11 cellular contexts compared by ENCODE assay signal in the genomic region with DNA sequence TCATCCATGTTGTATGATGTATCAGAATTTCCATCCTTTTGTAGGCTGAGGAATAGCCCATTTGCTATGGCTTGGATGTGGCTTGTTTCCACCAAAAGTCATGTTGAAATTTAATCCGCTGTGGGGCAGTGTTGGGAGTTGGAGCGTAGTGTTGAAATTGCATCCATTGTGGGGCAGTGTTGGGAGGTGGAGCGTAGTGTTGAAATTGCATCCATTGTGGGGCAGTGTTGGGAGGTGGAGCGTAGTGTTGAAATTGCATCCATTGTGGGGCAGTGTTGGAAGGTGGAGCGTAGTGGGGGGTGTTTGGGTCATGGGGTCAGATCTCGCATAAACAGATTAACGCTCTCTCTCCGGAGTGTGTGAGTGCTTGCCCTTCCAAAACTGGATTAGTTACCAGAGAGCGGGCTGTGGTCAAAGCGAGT. TPM values are rescaled to one million over a fixed set of nuclear protein-coding genes. Genes with fewer than 3 reads are reported as not detected.
A peak's percentile ranks its signal among the peaks of the same experiment; 100 is the strongest.
DNase-seq lines count a peak whose midpoint lies in the region; ATAC-seq and TF ChIP-seq lines count a peak whose summit lies in the region.
"Not testable (repeated sequence)": the region's sequence is repeated elsewhere in the genome, so short reads cannot be mapped to it uniquely, and the experiment has no call there.
"Had no signal": no experiment of that assay in that cellular context is flagged by ENCODE, and none has a peak within 500 bp of the region (broad histone marks: within the 10 kb centered on the region; RNA-seq: fewer than 3 reads in every experiment).

No MANE protein-coding gene starts in this region.

- TF ChIP-seq CTCF in BE2C (IDR thresholded peaks at IDR 0.05; ENCODE audit: low read depth, low read length): peak; percentile 22; the same call in 1 of the 2 replicates
- TF ChIP-seq CTCF in LNCAP (IDR thresholded peaks at IDR 0.05): peak; percentile 21; the same call in 1 of the 2 replicates
- TF ChIP-seq CTCF in WTC11 (IDR thresholded peaks at IDR 0.05): not testable (repeated sequence)
- peak; percentile 34 for TF ChIP-seq CTCF in cardiac muscle cell (IDR thresholded peaks at IDR 0.05; ENCODE audit: low read depth, low read length)
- TF ChIP-seq CTCF in right lobe of liver (IDR thresholded peaks at IDR 0.05): peak in 2 of 4 donors; percentile 14 to 29

- H3K36me3 Mint-ChIP-seq in WTC11: not testable (repeated sequence)

- not testable (repeated sequence) for H3K9me3 Mint-ChIP-seq in WTC11

- DNase-seq in BE2C: not testable (repeated sequence)
- DNase-seq in WTC11 (ENCODE audit: low spot score) (peak; percentile 28), ecto neural progenitor cell (ENCODE audit: low spot score) (peak; percentile 81), cardiac muscle cell (ENCODE audit: low read depth in 1 of 2, low spot score in 1 of 2) (peak in 1 of 2 donors; percentile 54), right lobe of liver (peak in 1 of 3 donors; percentile 48), posterior vena cava (ENCODE audit: low spot score) (peak; percentile 22)

- H3K27me3 ChIP-seq in BE2C: peaks cover 54% of the 10 kb centered on the region
- H3K27me3 ChIP-seq in cardiac muscle cell, right lobe of liver: not testable (repeated sequence)

- POLR2A ChIA-PET in WTC11 (lab: Charles Lee): not testable (repeated sequence)

- peak; percentile 88 for ATAC-seq in WTC11
- peak; percentile 55 to 78 (median 70) for ATAC-seq in right lobe of liver

- intact Hi-C loops in right lobe of liver (cut with DNase I): not testable (repeated sequence)
- intact Hi-C loops in posterior vena cava (cut with DNase I): loop anchor here in 1 of 2 donors (1.0 kb wide), 1 partner anchor 33 kb away; no protein-coding TSS in a partner anchor

- not testable (repeated sequence) for H3K27ac ChIP-seq in cardiac muscle cell, right lobe of liver

- H3K27ac Mint-ChIP-seq in WTC11: not testable (repeated sequence)

- H3K36me3 ChIP-seq in BE2C, cardiac muscle cell, right lobe of liver: not testable (repeated sequence)

- not testable (repeated sequence) for H3K9me3 ChIP-seq in BE2C; cardiac muscle cell (ENCODE audit: low read depth); right lobe of liver

- H3K27me3 Mint-ChIP-seq in WTC11 (ENCODE audit: low read depth): not testable (repeated sequence)

- not testable (repeated sequence) for H3K4me1 ChIP-seq in BE2C; cardiac muscle cell (ENCODE audit: low read depth); right lobe of liver

- CTCF ChIA-PET in WTC11 (lab: Charles Lee): interaction anchor here (1.0 kb wide), 1 partner anchor 20 kb away, joined by 3 read pairs; no protein-coding TSS in a partner anchor

- H3K4me3 ChIP-seq in BE2C (ENCODE audit: low read depth, low read length); cardiac muscle cell; right lobe of liver: not testable (repeated sequence)

- WGBS in right lobe of liver (ENCODE audit: insufficient coverage, low coverage, low lambda C conversion rate, missing lambda C conversion rate): 21% methylated on average over 4 of the region's 10 CpGs

- TF ChIP-seq POLR2A in right lobe of liver (IDR thresholded peaks at IDR 0.05): not testable (repeated sequence)

- not testable (repeated sequence) for H3K4me1 Mint-ChIP-seq in WTC11

- H3K4me3 Mint-ChIP-seq in WTC11: not testable (repeated sequence)

TF ChIP-seq in WTC11, 78 proteins besides CTCF, POLR2A, EP300 and RAD21:
- peak; percentile 24; the same call in 1 of the 2 replicates for TF ChIP-seq TEAD1 (CRISPR knock-in tag; IDR thresholded peaks at IDR 0.05)

RNA-seq across cellular contexts. Expression of a gene that starts 53.9 kb away (rescaled TPM):
- polyA plus RNA-seq in BE2C (2012; ENCODE audit: insufficient read depth, insufficient read length, low read depth): not detected
- total RNA-seq in WTC11 (2021): not detected in 3 replicates
- total RNA-seq in cardiac muscle cell: not detected in 2 replicates
- not detected in 2 replicates for polyA plus RNA-seq in cardiac muscle cell
- total RNA-seq in right lobe of liver: not detected
- not detected for total RNA-seq in posterior vena cava
- total RNA-seq: activated CD8-positive, alpha-beta T cell treated with anti-CD3 and anti-CD28 coated beads for 36 hours; right cardiac atrium; suprapubic skin; vagina had no signal
- polyA plus RNA-seq: right cardiac atrium had no signal

RNA-seq across cellular contexts. Expression of a gene that starts 58.2 kb away (rescaled TPM):
- 395 TPM for polyA plus RNA-seq in BE2C (2012; ENCODE audit: insufficient read depth, insufficient read length, low read depth)
- 140 to 142 TPM (median 141 TPM) in 3 replicates for total RNA-seq in WTC11 (2021)
- total RNA-seq in cardiac muscle cell: 111 and 159 TPM in 2 replicates
- 210 and 321 TPM in 2 replicates for polyA plus RNA-seq in cardiac muscle cell
- 10 to 100 TPM; 33.1 to 66.1 (median 45.8) TPM for total RNA-seq in right lobe of liver
- 100 to 1,000 TPM in 1 of 2 donors, 10 to 100 TPM in 1; 93.3 to 127 TPM for total RNA-seq in posterior vena cava
